9 cellular contexts compared by ENCODE assay signal in genomic region chr10:87635498-87636312, GRCh38. TPM values are rescaled to one million over a fixed set of nuclear protein-coding genes. Genes with fewer than 3 reads are reported as not detected.
DNase-seq lines count a peak whose midpoint lies in the region; ATAC-seq and TF ChIP-seq lines count a peak whose summit lies in the region.
"Had no signal": no experiment of that assay in that cellular context is flagged by ENCODE, and none has a peak within 500 bp of the region (broad histone marks: within the 10 kb centered on the region; RNA-seq: fewer than 3 reads in every experiment).

No MANE protein-coding gene starts in this region.

- H2AFZ ChIP-seq in GM23248 (peak overlapping the region; percentile 42; the same call in 1 of the 2 replicates), fibroblast of lung (ENCODE audit: low read length) (no peak overlapping the region)

- H3K79me2 ChIP-seq in GM23248 (ENCODE audit: insufficient read depth) (no peaks in the 10 kb centered on the region), fibroblast of lung (ENCODE audit: control insufficient read depth, insufficient read depth, low read length) (no peaks in the 10 kb centered on the region)

- H3K4me2 ChIP-seq in GM23248 (ENCODE audit: unreplicated experiment): peak overlapping the region; percentile 50
- no peak overlapping the region for H3K4me2 ChIP-seq in fibroblast of lung (ENCODE audit: extremely low read depth, insufficient read depth, low read length)

- H3K4me1 Mint-ChIP-seq in CD14-positive monocyte: peaks cover 19% of the 10 kb centered on the region
- H3K4me1 Mint-ChIP-seq: brain had no signal

- H3K27ac Mint-ChIP-seq in CD14-positive monocyte: peak overlapping the region; percentile 54 to 92 (median 85)
- H3K27ac Mint-ChIP-seq: brain had no signal

- peak; percentile 74 for DNase-seq in CD14-positive monocyte (ENCODE audit: low spot score)
- DNase-seq in GM23248: peak; percentile 72
- DNase-seq in OCI-M1 (lab: John Stamatoyannopoulos, UW): peak; percentile 42
- peak; percentile 66 to 85 for DNase-seq in fibroblast of lung (ENCODE audit: low read depth in 2 of 2)
- DNase-seq in RPMI8226: no peak
- no peak for DNase-seq in GM13976 (ENCODE audit: low spot score)

- no peaks in the 10 kb centered on the region for H3K27me3 Mint-ChIP-seq in CD14-positive monocyte (ENCODE audit: low read depth in 3 of 3)

- H4K20me1 ChIP-seq in GM23248 (ENCODE audit: insufficient read depth): no peaks in the 10 kb centered on the region
- H4K20me1 ChIP-seq in fibroblast of lung (ENCODE audit: control insufficient read depth, extremely low read depth, insufficient read depth, low read length): no peaks in the 10 kb centered on the region

- intact Hi-C loops in CD14-positive monocyte (cut with micrococcal nuclease): no loop called here

- H3K4me1 ChIP-seq in GM23248 (ENCODE audit: insufficient read depth): peaks cover 21% of the 10 kb centered on the region
- H3K4me1 ChIP-seq in fibroblast of lung (ENCODE audit: control insufficient read depth, extremely low read depth, insufficient read depth, low read length): peaks cover 5% of the 10 kb centered on the region

- H3K9me3 ChIP-seq in GM23248 (ENCODE audit: low read depth) (no peaks in the 10 kb centered on the region), fibroblast of lung (ENCODE audit: control insufficient read depth, insufficient read depth, low read depth, low read length) (no peaks in the 10 kb centered on the region)

- H3K36me3 Mint-ChIP-seq in CD14-positive monocyte: peaks cover 0 to 1% of the 10 kb centered on the region in 2 donors
- H3K36me3 Mint-ChIP-seq: brain had no signal

- H3K9me2 ChIP-seq in GM23248 (ENCODE audit: insufficient read depth): no peaks in the 10 kb centered on the region

- in situ Hi-C loops in GM23248 (cut with MboI): no loop called here
- in situ Hi-C loops in GM13976 (cut with MboI; ENCODE audit: low sequenced_read_pairs, unreplicated experiment): no loop called here

- H3K9ac ChIP-seq in GM23248: no peak overlapping the region
- no peak overlapping the region for H3K9ac ChIP-seq in fibroblast of lung (ENCODE audit: insufficient read depth, low read length)

- H3K9me3 Mint-ChIP-seq in CD14-positive monocyte: peaks cover 0 to 10% (median 5%) of the 10 kb centered on the region in 7 donors

- TF ChIP-seq CTCF in CD14-positive monocyte (IDR thresholded peaks at IDR 0.05): no peak
- no peak for TF ChIP-seq CTCF in fibroblast of lung (conservative IDR thresholded peaks at IDR 0.05 in 1 of 2, IDR thresholded peaks at IDR 0.05 in 1 of 2; ENCODE audit: low read depth in 1 of 2, low read length in 2 of 2)
- no peak for TF ChIP-seq CTCF in GM13976 (IDR thresholded peaks at IDR 0.05; ENCODE audit: borderline replicate concordance, control extremely low read depth, extremely low read depth, insufficient read depth, missing control alignments)

- H3K27me3 ChIP-seq in GM23248 (replicated peaks; ENCODE audit: insufficient read depth) (no peaks in the 10 kb centered on the region), fibroblast of lung (ENCODE audit: control insufficient read depth, insufficient read depth, low read length) (no peaks in the 10 kb centered on the region)

- 22 to 23% methylated on average over 5 of the region's 5 CpGs for WGBS in GM23248 (ENCODE audit: low coverage in 1 of 2, low lambda C conversion rate in 2 of 2, missing lambda C conversion rate in 2 of 2), 2 experiments

- no peaks in the 10 kb centered on the region for H3K36me3 ChIP-seq in GM23248 (ENCODE audit: low read depth)
- no peaks in the 10 kb centered on the region for H3K36me3 ChIP-seq in fibroblast of lung (ENCODE audit: control insufficient read depth, insufficient read depth, low read length)

- H3K27ac ChIP-seq in GM23248: 0 out of 2 replicates have a peak overlapping the region, but pooled peaks have one; percentile 4
- H3K27ac ChIP-seq in fibroblast of lung (ENCODE audit: insufficient read depth, low read length): peak overlapping the region; percentile 14

- peak overlapping the region in 1 of 2 donors; percentile 82 for H3K4me3 Mint-ChIP-seq in CD14-positive monocyte
- H3K4me3 Mint-ChIP-seq: brain had no signal

- ATAC-seq in GM18519 (IDR thresholded peaks at IDR 0.05; ENCODE audit: low FRiP score, unreplicated experiment) (no peak), HG02852 (IDR thresholded peaks at IDR 0.05; ENCODE audit: unreplicated experiment) (no peak)

- H3F3A ChIP-seq in GM23248 (ENCODE audit: insufficient read depth): peaks cover 11% of the 10 kb centered on the region

- no peak overlapping the region for H3K4me3 ChIP-seq in GM23248
- no peak overlapping the region for H3K4me3 ChIP-seq in fibroblast of lung (replicated peaks in 1 of 4; ENCODE audit: control extremely low read depth in 1 of 4, insufficient read depth in 1 of 4, low read depth in 3 of 4, low read length in 4 of 4)

RNA-seq across cellular contexts. Expression of gene PAPSS2, which starts 24.0 kb away (rescaled TPM):
- polyA plus RNA-seq in CD14-positive monocyte (1 to 10 TPM; 6.2 to 6.5 TPM), GM23248 (2016; fragmentation: Nextera tagmentation; extraction: Ambion mirVana) (81.8 and 82.3 TPM in 2 replicates), fibroblast of lung (175 and 286 TPM in 2 replicates)
- 63.6 and 65.9 TPM in 2 replicates for total RNA-seq in GM23248 (2014; rRNA removed; shearing (Covaris generic))
- total RNA-seq in fibroblast of lung: 51.1 and 102 TPM in 2 replicates
- polyA plus RNA-seq in fibroblast of lung (2012): 146 and 218 TPM in 2 replicates
- polyA minus RNA-seq in fibroblast of lung (ENCODE audit: low replicate concordance): 120 and 153 TPM in 2 replicates

Comparison
In these comparisons a context has a peak if more than half of its experiments do, and no peak if none do; other contexts are left out.
1. DNase-seq: peak in CD14-positive monocyte (single experiment), GM23248 (single experiment), OCI-M1 (single experiment) and fibroblast of lung (2 of 2); none in RPMI8226 (single experiment) and GM13976 (single experiment).
2. RNA of gene PAPSS2, which starts 24.0 kb away (polyA plus RNA-seq): 146 to 286 TPM in fibroblast of lung and 81.8 to 82.3 TPM in GM23248; 6.2 to 6.5 TPM in CD14-positive monocyte; every median in the first group is over 10 times any median in the second.